9 cellular contexts compared by ENCODE assay signal in the genomic region with DNA sequence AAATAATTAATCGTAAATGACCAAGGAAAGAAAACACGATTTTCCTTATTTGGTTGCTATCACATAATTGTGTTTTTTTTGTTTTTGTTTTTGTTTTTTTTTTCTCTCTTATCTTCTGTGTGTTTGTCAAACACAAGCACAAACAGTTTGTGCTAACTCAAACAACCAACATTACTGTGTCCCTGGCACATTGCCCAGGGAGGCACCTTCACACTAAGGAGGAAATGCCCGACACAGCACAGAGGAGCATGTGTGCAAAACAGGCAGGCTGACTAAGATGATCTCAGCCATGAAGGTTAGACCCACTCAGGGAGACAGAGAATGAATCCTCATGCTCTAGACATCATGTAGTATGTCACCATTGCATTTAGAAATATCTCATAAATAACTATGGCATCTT.
DNase-seq lines count a peak whose midpoint lies in the region; ATAC-seq, FAIRE-seq and TF ChIP-seq lines count a peak whose summit lies in the region.
"Had no signal": no experiment of that assay in that cellular context is flagged by ENCODE, and none has a peak within 500 bp of the region (broad histone marks: within the 10 kb centered on the region; RNA-seq: fewer than 3 reads in every experiment).

No MANE protein-coding gene starts in this region.

- DNase-seq in EL (peak; percentile 37), NCI-H2029 (lab: John Stamatoyannopoulos, UW) (peak; percentile 94), bronchial epithelial cell (ENCODE audit: low read depth) (peak; percentile 77), lung microvascular endothelial cell (ENCODE audit: low read depth in 2 of 2) (peak; percentile 0 to 62), OCI-M1 (lab: John Stamatoyannopoulos, UW) (no peak), activated T-cell treated with anti-CD3 and anti-CD28 coated beads for 4 hours (no peak)
- DNase-seq in activated T-cell treated with anti-CD3 and anti-CD28 coated beads, Interleukin-2, amount 50 U/mL, for 72 hours = no peak

- no peaks in the 10 kb centered on the region for H3K36me3 ChIP-seq in bronchial epithelial cell (ENCODE audit: control insufficient read depth, insufficient read depth, low read length)
- H3K36me3 ChIP-seq: HAP-1 had no signal

- FAIRE-seq in bronchial epithelial cell (lab: Jason Lieb, UNC) = peak; percentile 72

- no peaks in the 10 kb centered on the region for H3K27me3 ChIP-seq in bronchial epithelial cell (ENCODE audit: control insufficient read depth, insufficient read depth, low read length)

- H3K4me3 Mint-ChIP-seq in activated T-cell treated with anti-CD3 and anti-CD28 coated beads, Interleukin-2, amount 50 U/mL, for 72 hours = no peak overlapping the region

- TF ChIP-seq CTCF in bronchial epithelial cell (IDR thresholded peaks at IDR 0.05; ENCODE audit: insufficient read depth, low read length, severe bottlenecking) = no peak

- H3K27ac Mint-ChIP-seq in activated T-cell treated with anti-CD3 and anti-CD28 coated beads, Interleukin-2, amount 50 U/mL, for 72 hours = no peak overlapping the region

- H3K27me3 Mint-ChIP-seq in activated T-cell treated with anti-CD3 and anti-CD28 coated beads, Interleukin-2, amount 50 U/mL, for 72 hours (ENCODE audit: low read depth) = no peaks in the 10 kb centered on the region

- H3K36me3 Mint-ChIP-seq in activated T-cell treated with anti-CD3 and anti-CD28 coated beads, Interleukin-2, amount 50 U/mL, for 72 hours (ENCODE audit: insufficient read depth in 2 of 2) = no peaks in the 10 kb centered on the region

- no peaks in the 10 kb centered on the region for H3K4me1 Mint-ChIP-seq in activated T-cell treated with anti-CD3 and anti-CD28 coated beads, Interleukin-2, amount 50 U/mL, for 72 hours (ENCODE audit: low read depth)

- no peak overlapping the region for H3K4me3 ChIP-seq in bronchial epithelial cell (ENCODE audit: low read depth, low read length)
- H3K4me3 ChIP-seq: HAP-1 had no signal

- no peak for ATAC-seq in activated T-cell treated with anti-CD3 and anti-CD28 coated beads, Interleukin-2, amount 50 U/mL, for 72 hours (replicated peaks in 1 of 2)
- ATAC-seq in GM18511 (IDR thresholded peaks at IDR 0.05; ENCODE audit: unreplicated experiment) = no peak

- no peaks in the 10 kb centered on the region for H3K9me3 Mint-ChIP-seq in activated T-cell treated with anti-CD3 and anti-CD28 coated beads, Interleukin-2, amount 50 U/mL, for 72 hours

Comparison
In these comparisons a context has a peak if more than half of its experiments do, and no peak if none do; other contexts are left out.
1. DNase-seq: peak in EL (single experiment), NCI-H2029 (single experiment), bronchial epithelial cell (single experiment) and lung microvascular endothelial cell (2 of 2); none in OCI-M1 (single experiment), activated T-cell treated with anti-CD3 and anti-CD28 coated beads for 4 hours (single experiment) and activated T-cell treated with anti-CD3 and anti-CD28 coated beads, Interleukin-2, amount 50 U/mL, for 72 hours (0 of 2).